In the genomic region with DNA sequence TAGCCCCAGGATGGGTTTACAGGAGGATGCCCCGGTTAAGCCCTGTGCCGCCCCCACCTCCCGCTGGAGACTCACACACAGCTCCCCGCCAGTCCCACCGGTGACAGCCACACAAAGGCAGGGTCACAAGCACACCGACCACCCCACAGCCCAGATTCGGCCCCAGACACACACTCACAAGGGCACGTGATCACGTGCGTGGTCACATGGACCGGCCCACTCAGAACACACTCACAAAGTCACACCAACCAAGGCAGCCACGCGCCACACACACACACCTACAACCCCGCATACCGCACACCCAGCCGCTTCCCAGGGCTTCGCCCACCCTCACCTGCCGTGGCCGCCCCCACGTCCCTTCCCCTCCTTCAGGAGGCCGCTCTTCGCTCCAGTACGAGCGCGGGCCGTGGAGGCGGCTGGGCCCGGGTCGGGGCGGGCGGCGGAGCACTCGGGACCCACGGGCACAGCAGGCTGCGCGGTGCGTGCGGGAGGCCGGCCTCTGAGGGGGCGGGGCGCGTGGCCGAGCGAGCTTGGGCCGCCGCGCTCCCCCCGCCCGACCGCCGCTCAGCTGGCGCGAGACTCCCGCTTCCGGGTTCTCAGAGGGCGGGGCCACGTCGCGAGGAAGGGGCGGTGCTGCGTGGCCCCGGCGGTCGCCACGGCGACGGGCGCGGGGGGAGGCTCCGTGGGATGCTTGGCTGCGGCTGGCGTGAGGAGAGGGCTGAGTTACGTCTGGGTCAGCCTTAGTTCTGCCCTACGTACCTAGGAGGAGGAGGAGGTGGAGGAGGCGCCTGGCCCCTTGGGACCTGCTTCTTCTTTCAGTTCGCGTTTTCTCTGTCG, we compare ENCODE assay signal across 1 cellular context.
A peak's percentile ranks its signal among the peaks of the same experiment; 100 is the strongest.
TF ChIP-seq lines count a peak whose summit lies in the region.

A gene with protein sequence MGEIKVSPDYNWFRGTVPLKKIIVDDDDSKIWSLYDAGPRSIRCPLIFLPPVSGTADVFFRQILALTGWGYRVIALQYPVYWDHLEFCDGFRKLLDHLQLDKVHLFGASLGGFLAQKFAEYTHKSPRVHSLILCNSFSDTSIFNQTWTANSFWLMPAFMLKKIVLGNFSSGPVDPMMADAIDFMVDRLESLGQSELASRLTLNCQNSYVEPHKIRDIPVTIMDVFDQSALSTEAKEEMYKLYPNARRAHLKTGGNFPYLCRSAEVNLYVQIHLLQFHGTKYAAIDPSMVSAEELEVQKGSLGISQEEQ (minus strand): TSS at position 584 of the 837 bp plus-strand sequence. CDS start 6,345 bp downstream, outside the sequence.

TF ChIP-seq in HepG2, 621 proteins besides CTCF, POLR2A, EP300 and RAD21 (continued from another document and continues in another):
- TF ChIP-seq, protein P1, sequence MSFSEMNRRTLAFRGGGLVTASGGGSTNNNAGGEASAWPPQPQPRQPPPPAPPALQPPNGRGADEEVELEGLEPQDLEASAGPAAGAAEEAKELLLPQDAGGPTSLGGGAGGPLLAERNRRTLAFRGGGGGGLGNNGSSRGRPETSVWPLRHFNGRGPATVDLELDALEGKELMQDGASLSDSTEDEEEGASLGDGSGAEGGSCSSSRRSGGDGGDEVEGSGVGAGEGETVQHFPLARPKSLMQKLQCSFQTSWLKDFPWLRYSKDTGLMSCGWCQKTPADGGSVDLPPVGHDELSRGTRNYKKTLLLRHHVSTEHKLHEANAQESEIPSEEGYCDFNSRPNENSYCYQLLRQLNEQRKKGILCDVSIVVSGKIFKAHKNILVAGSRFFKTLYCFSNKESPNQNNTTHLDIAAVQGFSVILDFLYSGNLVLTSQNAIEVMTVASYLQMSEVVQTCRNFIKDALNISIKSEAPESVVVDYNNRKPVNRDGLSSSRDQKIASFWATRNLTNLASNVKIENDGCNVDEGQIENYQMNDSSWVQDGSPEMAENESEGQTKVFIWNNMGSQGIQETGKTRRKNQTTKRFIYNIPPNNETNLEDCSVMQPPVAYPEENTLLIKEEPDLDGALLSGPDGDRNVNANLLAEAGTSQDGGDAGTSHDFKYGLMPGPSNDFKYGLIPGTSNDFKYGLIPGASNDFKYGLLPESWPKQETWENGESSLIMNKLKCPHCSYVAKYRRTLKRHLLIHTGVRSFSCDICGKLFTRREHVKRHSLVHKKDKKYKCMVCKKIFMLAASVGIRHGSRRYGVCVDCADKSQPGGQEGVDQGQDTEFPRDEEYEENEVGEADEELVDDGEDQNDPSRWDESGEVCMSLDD (CRISPR knock-in tag; IDR thresholded peaks at IDR 0.05; ENCODE audit: borderline replicate concordance), result no peak
- peak; percentile 95 for TF ChIP-seq SAP130 (CRISPR knock-in tag; IDR thresholded peaks at IDR 0.05; ENCODE audit: low read depth)
- peak; percentile 89 for TF ChIP-seq ZNF563 (CRISPR knock-in tag; IDR thresholded peaks at IDR 0.05)
- TF ChIP-seq EZH2 (conservative IDR thresholded peaks at IDR 0.05; ENCODE audit: low read depth, low read length), result no peak
- TF ChIP-seq, protein P2, sequence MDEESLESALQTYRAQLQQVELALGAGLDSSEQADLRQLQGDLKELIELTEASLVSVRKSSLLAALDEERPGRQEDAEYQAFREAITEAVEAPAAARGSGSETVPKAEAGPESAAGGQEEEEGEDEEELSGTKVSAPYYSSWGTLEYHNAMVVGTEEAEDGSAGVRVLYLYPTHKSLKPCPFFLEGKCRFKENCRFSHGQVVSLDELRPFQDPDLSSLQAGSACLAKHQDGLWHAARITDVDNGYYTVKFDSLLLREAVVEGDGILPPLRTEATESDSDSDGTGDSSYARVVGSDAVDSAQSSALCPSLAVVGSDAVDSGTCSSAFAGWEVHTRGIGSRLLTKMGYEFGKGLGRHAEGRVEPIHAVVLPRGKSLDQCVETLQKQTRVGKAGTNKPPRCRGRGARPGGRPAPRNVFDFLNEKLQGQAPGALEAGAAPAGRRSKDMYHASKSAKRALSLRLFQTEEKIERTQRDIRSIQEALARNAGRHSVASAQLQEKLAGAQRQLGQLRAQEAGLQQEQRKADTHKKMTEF (CRISPR knock-in tag; IDR thresholded peaks at IDR 0.05), result no peak; the same call in 1 of the 2 replicates
- TF ChIP-seq, protein P3, sequence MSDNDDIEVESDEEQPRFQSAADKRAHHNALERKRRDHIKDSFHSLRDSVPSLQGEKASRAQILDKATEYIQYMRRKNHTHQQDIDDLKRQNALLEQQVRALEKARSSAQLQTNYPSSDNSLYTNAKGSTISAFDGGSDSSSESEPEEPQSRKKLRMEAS (IDR thresholded peaks at IDR 0.05), result peak; percentile 71; the same call in 1 of the 2 replicates
- TF ChIP-seq, protein P4, sequence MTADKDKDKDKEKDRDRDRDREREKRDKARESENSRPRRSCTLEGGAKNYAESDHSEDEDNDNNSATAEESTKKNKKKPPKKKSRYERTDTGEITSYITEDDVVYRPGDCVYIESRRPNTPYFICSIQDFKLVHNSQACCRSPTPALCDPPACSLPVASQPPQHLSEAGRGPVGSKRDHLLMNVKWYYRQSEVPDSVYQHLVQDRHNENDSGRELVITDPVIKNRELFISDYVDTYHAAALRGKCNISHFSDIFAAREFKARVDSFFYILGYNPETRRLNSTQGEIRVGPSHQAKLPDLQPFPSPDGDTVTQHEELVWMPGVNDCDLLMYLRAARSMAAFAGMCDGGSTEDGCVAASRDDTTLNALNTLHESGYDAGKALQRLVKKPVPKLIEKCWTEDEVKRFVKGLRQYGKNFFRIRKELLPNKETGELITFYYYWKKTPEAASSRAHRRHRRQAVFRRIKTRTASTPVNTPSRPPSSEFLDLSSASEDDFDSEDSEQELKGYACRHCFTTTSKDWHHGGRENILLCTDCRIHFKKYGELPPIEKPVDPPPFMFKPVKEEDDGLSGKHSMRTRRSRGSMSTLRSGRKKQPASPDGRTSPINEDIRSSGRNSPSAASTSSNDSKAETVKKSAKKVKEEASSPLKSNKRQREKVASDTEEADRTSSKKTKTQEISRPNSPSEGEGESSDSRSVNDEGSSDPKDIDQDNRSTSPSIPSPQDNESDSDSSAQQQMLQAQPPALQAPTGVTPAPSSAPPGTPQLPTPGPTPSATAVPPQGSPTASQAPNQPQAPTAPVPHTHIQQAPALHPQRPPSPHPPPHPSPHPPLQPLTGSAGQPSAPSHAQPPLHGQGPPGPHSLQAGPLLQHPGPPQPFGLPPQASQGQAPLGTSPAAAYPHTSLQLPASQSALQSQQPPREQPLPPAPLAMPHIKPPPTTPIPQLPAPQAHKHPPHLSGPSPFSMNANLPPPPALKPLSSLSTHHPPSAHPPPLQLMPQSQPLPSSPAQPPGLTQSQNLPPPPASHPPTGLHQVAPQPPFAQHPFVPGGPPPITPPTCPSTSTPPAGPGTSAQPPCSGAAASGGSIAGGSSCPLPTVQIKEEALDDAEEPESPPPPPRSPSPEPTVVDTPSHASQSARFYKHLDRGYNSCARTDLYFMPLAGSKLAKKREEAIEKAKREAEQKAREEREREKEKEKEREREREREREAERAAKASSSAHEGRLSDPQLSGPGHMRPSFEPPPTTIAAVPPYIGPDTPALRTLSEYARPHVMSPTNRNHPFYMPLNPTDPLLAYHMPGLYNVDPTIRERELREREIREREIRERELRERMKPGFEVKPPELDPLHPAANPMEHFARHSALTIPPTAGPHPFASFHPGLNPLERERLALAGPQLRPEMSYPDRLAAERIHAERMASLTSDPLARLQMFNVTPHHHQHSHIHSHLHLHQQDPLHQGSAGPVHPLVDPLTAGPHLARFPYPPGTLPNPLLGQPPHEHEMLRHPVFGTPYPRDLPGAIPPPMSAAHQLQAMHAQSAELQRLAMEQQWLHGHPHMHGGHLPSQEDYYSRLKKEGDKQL (CRISPR knock-in tag; IDR thresholded peaks at IDR 0.05; ENCODE audit: low read depth), result no peak
- peak; percentile 46; the same call in 1 of the 2 replicates for TF ChIP-seq ZNF768 (CRISPR knock-in tag; IDR thresholded peaks at IDR 0.05)
- TF ChIP-seq ZNF138 (CRISPR knock-in tag; IDR thresholded peaks at IDR 0.05; ENCODE audit: low read depth), result no peak
- no peak for TF ChIP-seq HOXA9 (CRISPR knock-in tag; IDR thresholded peaks at IDR 0.05; ENCODE audit: borderline replicate concordance)
- no peak for TF ChIP-seq TEAD3 (CRISPR knock-in tag; optimal IDR thresholded peaks at IDR 0.05; ENCODE audit: borderline replicate concordance)
- TF ChIP-seq, protein P5, sequence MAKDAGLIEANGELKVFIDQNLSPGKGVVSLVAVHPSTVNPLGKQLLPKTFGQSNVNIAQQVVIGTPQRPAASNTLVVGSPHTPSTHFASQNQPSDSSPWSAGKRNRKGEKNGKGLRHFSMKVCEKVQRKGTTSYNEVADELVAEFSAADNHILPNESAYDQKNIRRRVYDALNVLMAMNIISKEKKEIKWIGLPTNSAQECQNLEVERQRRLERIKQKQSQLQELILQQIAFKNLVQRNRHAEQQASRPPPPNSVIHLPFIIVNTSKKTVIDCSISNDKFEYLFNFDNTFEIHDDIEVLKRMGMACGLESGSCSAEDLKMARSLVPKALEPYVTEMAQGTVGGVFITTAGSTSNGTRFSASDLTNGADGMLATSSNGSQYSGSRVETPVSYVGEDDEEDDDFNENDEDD (CRISPR knock-in tag; IDR thresholded peaks at IDR 0.05; ENCODE audit: borderline replicate concordance), result 0 out of 2 replicates have a peak, but pooled peaks have one; percentile 59
- TF ChIP-seq SCMH1 (CRISPR knock-in tag; IDR thresholded peaks at IDR 0.05; ENCODE audit: borderline replicate concordance), result no peak
- TF ChIP-seq DNMT3B (CRISPR knock-in tag; conservative IDR thresholded peaks at IDR 0.05), result no peak
- TF ChIP-seq, protein P6, sequence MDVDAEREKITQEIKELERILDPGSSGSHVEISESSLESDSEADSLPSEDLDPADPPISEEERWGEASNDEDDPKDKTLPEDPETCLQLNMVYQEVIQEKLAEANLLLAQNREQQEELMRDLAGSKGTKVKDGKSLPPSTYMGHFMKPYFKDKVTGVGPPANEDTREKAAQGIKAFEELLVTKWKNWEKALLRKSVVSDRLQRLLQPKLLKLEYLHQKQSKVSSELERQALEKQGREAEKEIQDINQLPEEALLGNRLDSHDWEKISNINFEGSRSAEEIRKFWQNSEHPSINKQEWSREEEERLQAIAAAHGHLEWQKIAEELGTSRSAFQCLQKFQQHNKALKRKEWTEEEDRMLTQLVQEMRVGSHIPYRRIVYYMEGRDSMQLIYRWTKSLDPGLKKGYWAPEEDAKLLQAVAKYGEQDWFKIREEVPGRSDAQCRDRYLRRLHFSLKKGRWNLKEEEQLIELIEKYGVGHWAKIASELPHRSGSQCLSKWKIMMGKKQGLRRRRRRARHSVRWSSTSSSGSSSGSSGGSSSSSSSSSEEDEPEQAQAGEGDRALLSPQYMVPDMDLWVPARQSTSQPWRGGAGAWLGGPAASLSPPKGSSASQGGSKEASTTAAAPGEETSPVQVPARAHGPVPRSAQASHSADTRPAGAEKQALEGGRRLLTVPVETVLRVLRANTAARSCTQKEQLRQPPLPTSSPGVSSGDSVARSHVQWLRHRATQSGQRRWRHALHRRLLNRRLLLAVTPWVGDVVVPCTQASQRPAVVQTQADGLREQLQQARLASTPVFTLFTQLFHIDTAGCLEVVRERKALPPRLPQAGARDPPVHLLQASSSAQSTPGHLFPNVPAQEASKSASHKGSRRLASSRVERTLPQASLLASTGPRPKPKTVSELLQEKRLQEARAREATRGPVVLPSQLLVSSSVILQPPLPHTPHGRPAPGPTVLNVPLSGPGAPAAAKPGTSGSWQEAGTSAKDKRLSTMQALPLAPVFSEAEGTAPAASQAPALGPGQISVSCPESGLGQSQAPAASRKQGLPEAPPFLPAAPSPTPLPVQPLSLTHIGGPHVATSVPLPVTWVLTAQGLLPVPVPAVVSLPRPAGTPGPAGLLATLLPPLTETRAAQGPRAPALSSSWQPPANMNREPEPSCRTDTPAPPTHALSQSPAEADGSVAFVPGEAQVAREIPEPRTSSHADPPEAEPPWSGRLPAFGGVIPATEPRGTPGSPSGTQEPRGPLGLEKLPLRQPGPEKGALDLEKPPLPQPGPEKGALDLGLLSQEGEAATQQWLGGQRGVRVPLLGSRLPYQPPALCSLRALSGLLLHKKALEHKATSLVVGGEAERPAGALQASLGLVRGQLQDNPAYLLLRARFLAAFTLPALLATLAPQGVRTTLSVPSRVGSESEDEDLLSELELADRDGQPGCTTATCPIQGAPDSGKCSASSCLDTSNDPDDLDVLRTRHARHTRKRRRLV (CRISPR knock-in tag; IDR thresholded peaks at IDR 0.05), result peak; percentile 60; the same call in 1 of the 2 replicates
- no peak for TF ChIP-seq GFI1 (CRISPR knock-in tag; IDR thresholded peaks at IDR 0.05; ENCODE audit: borderline replicate concordance)
- TF ChIP-seq, protein P7, sequence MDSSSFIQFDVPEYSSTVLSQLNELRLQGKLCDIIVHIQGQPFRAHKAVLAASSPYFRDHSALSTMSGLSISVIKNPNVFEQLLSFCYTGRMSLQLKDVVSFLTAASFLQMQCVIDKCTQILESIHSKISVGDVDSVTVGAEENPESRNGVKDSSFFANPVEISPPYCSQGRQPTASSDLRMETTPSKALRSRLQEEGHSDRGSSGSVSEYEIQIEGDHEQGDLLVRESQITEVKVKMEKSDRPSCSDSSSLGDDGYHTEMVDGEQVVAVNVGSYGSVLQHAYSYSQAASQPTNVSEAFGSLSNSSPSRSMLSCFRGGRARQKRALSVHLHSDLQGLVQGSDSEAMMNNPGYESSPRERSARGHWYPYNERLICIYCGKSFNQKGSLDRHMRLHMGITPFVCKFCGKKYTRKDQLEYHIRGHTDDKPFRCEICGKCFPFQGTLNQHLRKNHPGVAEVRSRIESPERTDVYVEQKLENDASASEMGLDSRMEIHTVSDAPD (CRISPR knock-in tag; IDR thresholded peaks at IDR 0.05), result no peak
- no peak for TF ChIP-seq ZFP36 (IDR thresholded peaks at IDR 0.05; ENCODE audit: borderline replicate concordance, low read depth, low read length, partially characterized antibody)
- TF ChIP-seq CREB1 (IDR thresholded peaks at IDR 0.05), result no peak
- TF ChIP-seq CREB1 (CRISPR knock-in tag; IDR thresholded peaks at IDR 0.05), result no peak
- TF ChIP-seq, protein P8, sequence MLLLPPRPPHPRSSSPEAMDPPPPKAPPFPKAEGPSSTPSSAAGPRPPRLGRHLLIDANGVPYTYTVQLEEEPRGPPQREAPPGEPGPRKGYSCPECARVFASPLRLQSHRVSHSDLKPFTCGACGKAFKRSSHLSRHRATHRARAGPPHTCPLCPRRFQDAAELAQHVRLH (CRISPR knock-in tag; IDR thresholded peaks at IDR 0.05; ENCODE audit: borderline replicate concordance, low read depth), result no peak
- TF ChIP-seq ZMAT3 (CRISPR knock-in tag; conservative IDR thresholded peaks at IDR 0.05), result peak; percentile 72; the same call in 1 of the 2 replicates
- TF ChIP-seq RNF2 (conservative IDR thresholded peaks at IDR 0.05; ENCODE audit: low read depth), result no peak
- peak; percentile 94 for TF ChIP-seq SALL2 (CRISPR knock-in tag; IDR thresholded peaks at IDR 0.05)
- TF ChIP-seq HCFC1 (IDR thresholded peaks at IDR 0.05; ENCODE audit: low read depth, low read length), result no peak
- TF ChIP-seq ZNF616 (CRISPR knock-in tag; IDR thresholded peaks at IDR 0.05; ENCODE audit: low read depth), result 0 out of 2 replicates have a peak, but pooled peaks have one; percentile 49
- TF ChIP-seq ZZZ3 (CRISPR knock-in tag; IDR thresholded peaks at IDR 0.05; ENCODE audit: borderline replicate concordance), result no peak
- TF ChIP-seq TMF1 (CRISPR knock-in tag; IDR thresholded peaks at IDR 0.05; ENCODE audit: low read depth), result no peak
- TF ChIP-seq, protein P9, sequence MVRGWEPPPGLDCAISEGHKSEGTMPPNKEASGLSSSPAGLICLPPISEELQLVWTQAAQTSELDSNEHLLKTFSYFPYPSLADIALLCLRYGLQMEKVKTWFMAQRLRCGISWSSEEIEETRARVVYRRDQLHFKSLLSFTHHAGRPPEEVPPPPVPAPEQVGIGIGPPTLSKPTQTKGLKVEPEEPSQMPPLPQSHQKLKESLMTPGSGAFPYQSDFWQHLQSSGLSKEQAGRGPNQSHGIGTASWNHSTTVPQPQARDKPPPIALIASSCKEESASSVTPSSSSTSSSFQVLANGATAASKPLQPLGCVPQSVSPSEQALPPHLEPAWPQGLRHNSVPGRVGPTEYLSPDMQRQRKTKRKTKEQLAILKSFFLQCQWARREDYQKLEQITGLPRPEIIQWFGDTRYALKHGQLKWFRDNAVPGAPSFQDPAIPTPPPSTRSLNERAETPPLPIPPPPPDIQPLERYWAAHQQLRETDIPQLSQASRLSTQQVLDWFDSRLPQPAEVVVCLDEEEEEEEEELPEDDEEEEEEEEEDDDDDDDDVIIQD (CRISPR knock-in tag; IDR thresholded peaks at IDR 0.05; ENCODE audit: low read depth), result no peak
